In the genomic region with DNA sequence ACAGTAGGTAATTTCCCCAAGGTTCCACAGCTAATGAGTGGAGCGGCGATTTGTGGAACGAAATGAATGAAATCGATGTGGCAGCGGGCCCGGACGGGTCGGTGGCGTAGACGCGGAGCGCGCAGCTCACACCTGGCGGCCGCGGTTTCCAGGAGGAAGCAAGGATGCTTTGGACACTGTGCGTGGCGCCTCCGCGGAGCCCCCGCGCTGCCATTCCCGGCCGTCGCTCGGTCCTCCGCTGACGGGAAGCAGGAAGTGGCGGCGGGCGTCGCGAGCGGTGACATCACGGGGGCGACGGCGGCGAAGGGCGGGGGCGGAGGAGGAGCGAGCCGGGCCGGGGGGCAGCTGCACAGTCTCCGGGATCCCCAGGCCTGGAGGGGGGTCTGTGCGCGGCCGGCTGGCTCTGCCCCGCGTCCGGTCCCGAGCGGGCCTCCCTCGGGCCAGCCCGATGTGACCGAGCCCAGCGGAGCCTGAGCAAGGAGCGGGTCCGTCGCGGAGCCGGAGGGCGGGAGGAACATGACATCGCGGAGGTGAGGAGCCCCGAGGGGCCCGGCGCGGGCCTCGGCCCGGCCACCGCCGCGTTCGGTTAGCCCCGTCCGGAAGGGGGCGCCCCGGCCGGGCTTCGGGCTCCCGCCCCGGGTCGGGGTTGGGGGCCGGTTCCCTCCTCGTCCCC, we compare ENCODE assay signal across 8 cellular contexts. TPM values are rescaled to one million over a fixed set of nuclear protein-coding genes. Genes with fewer than 3 reads are reported as not detected.
A peak's percentile ranks its signal among the peaks of the same experiment; 100 is the strongest.
DNase-seq lines count a peak whose midpoint lies in the region; ATAC-seq lines count a peak whose summit lies in the region.

Gene PTPN11 (plus strand): TSS at position 352 of the 673 bp plus-strand sequence. CDS start 165 bp downstream, at position 517.

- peak within 1 kb of the TSS; percentile 94 for H2AFZ ChIP-seq in mesenchymal stem cell (ENCODE audit: low read depth, low read length)

- peak; percentile 83 to 87 for ATAC-seq in CD4-positive, CD25-positive, alpha-beta regulatory T cell (ENCODE audit: low read depth in 2 of 2)
- ATAC-seq in GM19351 (IDR thresholded peaks at IDR 0.05; ENCODE audit: unreplicated experiment) (peak; percentile 67), HG03469 (IDR thresholded peaks at IDR 0.05; ENCODE audit: unreplicated experiment) (peak; percentile 51)
- ATAC-seq in effector memory CD8-positive, alpha-beta T cell (replicated peaks): peak; percentile 86

- peak within 1 kb of the TSS in 1 of 2 experiments; percentile 63 for H2BK12ac ChIP-seq in mesenchymal stem cell (ENCODE audit: low read length in 2 of 2)

- H3K27ac Mint-ChIP-seq in CD4-positive, CD25-positive, alpha-beta regulatory T cell: peak within 1 kb of the TSS; percentile 81 to 98 (median 97)
- H3K27ac Mint-ChIP-seq in effector memory CD8-positive, alpha-beta T cell: peak within 1 kb of the TSS; percentile 98 to 100

- peak within 1 kb of the TSS; percentile 91 to 100 (median 98) for H3K4me3 Mint-ChIP-seq in CD4-positive, CD25-positive, alpha-beta regulatory T cell
- peak within 1 kb of the TSS; percentile 96 to 100 for H3K4me3 Mint-ChIP-seq in effector memory CD8-positive, alpha-beta T cell

- H3K9ac ChIP-seq in mesenchymal stem cell (ENCODE audit: low read length): peak within 1 kb of the TSS; percentile 95

- H3K9me3 Mint-ChIP-seq in CD4-positive, CD25-positive, alpha-beta regulatory T cell: no peaks in the 10 kb centered on the region
- no peaks in the 10 kb centered on the region for H3K9me3 Mint-ChIP-seq in effector memory CD8-positive, alpha-beta T cell

- peak within 1 kb of the TSS; percentile 96 for H3K4me2 ChIP-seq in mesenchymal stem cell (ENCODE audit: low read length, poor library complexity, severe bottlenecking)

- no peaks in the 10 kb centered on the region for H3K9me3 ChIP-seq in CD4-positive, CD25-positive, alpha-beta regulatory T cell (ENCODE audit: control insufficient read depth in 2 of 2, low read length in 2 of 2)
- no peaks in the 10 kb centered on the region for H3K9me3 ChIP-seq in mesenchymal stem cell (ENCODE audit: control insufficient read depth, low read length)

- peak within 1 kb of the TSS; percentile 99 for H3K18ac ChIP-seq in mesenchymal stem cell (ENCODE audit: low read depth in 1 of 2, low read length in 2 of 2)

- peak within 1 kb of the TSS; percentile 17 to 99 for H3K4ac ChIP-seq in mesenchymal stem cell (ENCODE audit: low read depth in 1 of 2, low read length in 2 of 2)

- H3K27me3 Mint-ChIP-seq in CD4-positive, CD25-positive, alpha-beta regulatory T cell: no peaks in the 10 kb centered on the region
- H3K27me3 Mint-ChIP-seq in effector memory CD8-positive, alpha-beta T cell: no peaks in the 10 kb centered on the region

- peak within 1 kb of the TSS; percentile 99 for H2BK5ac ChIP-seq in mesenchymal stem cell (ENCODE audit: low read depth, low read length, poor library complexity, severe bottlenecking)

- CTCF ChIA-PET in activated CD8-positive, alpha-beta memory T cell treated with anti-CD3 and anti-CD28 coated beads for 36 hours (lab: Charles Lee): no interaction called here

- H3K27ac ChIP-seq in CD4-positive, CD25-positive, alpha-beta regulatory T cell (ENCODE audit: insufficient read depth, low read length, poor library complexity, severe bottlenecking): peak within 1 kb of the TSS; percentile 94
- peak within 1 kb of the TSS; percentile 91 for H3K27ac ChIP-seq in mesenchymal stem cell (ENCODE audit: low read length, poor library complexity, severe bottlenecking)

- H3K23ac ChIP-seq in mesenchymal stem cell (ENCODE audit: low read length in 2 of 2): peak within 1 kb of the TSS in 1 of 2 experiments; percentile 99

- H4K91ac ChIP-seq in mesenchymal stem cell (ENCODE audit: low read length): peak within 1 kb of the TSS; percentile 93

- peak within 1 kb of the TSS; percentile 97 for H2BK15ac ChIP-seq in mesenchymal stem cell (ENCODE audit: low read depth, poor library complexity, severe bottlenecking)

- no peaks in the 10 kb centered on the region for H3K27me3 ChIP-seq in CD4-positive, CD25-positive, alpha-beta regulatory T cell (ENCODE audit: control insufficient read depth, insufficient read depth, low read length)
- no peaks in the 10 kb centered on the region for H3K27me3 ChIP-seq in mesenchymal stem cell (ENCODE audit: control insufficient read depth in 1 of 2, insufficient read depth in 1 of 2, low read length in 2 of 2)

- H3K36me3 ChIP-seq in CD4-positive, CD25-positive, alpha-beta regulatory T cell (ENCODE audit: control insufficient read depth, insufficient read depth, low read length): no peaks in the 10 kb centered on the region
- no peaks in the 10 kb centered on the region for H3K36me3 ChIP-seq in mesenchymal stem cell (ENCODE audit: control insufficient read depth in 1 of 2, insufficient read depth in 2 of 2, low read depth in 1 of 2, low read length in 2 of 2)

- peak within 1 kb of the TSS; percentile 99 for H4K8ac ChIP-seq in mesenchymal stem cell (ENCODE audit: low read length)

- peaks cover 17 to 46% (median 38%) of the 10 kb centered on the region in 4 donors for H3K4me1 Mint-ChIP-seq in CD4-positive, CD25-positive, alpha-beta regulatory T cell
- H3K4me1 Mint-ChIP-seq in effector memory CD8-positive, alpha-beta T cell (ENCODE audit: low read depth in 2 of 2): peaks cover 27 to 42% of the 10 kb centered on the region in 2 donors

- H3K36me3 Mint-ChIP-seq in CD4-positive, CD25-positive, alpha-beta regulatory T cell: no peaks in the 10 kb centered on the region
- H3K36me3 Mint-ChIP-seq in effector memory CD8-positive, alpha-beta T cell (ENCODE audit: insufficient read depth): peaks cover 16% of the 10 kb centered on the region

- WGBS in mesenchymal stem cell: under 1% methylated on average over 66 of the region's 86 CpGs

- H3K4me3 ChIP-seq in CD4-positive, CD25-positive, alpha-beta regulatory T cell (ENCODE audit: low read depth, low read length): peak within 1 kb of the TSS; percentile 92
- H3K4me3 ChIP-seq in mesenchymal stem cell (ENCODE audit: insufficient read depth in 1 of 2, low read depth in 1 of 2, low read length in 2 of 2): peak within 1 kb of the TSS; percentile 98 to 99

- H3K14ac ChIP-seq in mesenchymal stem cell (ENCODE audit: low read length in 2 of 2): peak within 1 kb of the TSS in 1 of 2 experiments; percentile 98

- peaks cover 36% of the 10 kb centered on the region for H3K4me1 ChIP-seq in CD4-positive, CD25-positive, alpha-beta regulatory T cell (ENCODE audit: control insufficient read depth, insufficient read depth, low read length, poor library complexity, severe bottlenecking)
- H3K4me1 ChIP-seq in mesenchymal stem cell (ENCODE audit: control insufficient read depth, insufficient read depth, low read depth, low read length): peaks cover 11% of the 10 kb centered on the region

- peak within 1 kb of the TSS; percentile 85 for H2BK120ac ChIP-seq in mesenchymal stem cell (ENCODE audit: low read depth, low read length)

- POLR2A ChIA-PET in activated CD8-positive, alpha-beta memory T cell treated with anti-CD3 and anti-CD28 coated beads for 36 hours (lab: Charles Lee): no interaction called here

- DNase-seq in CD4-positive, CD25-positive, alpha-beta regulatory T cell: peak; percentile 86 to 92 (median 90)
- DNase-seq in NOMO-1 (lab: John Stamatoyannopoulos, UW; ENCODE audit: unreplicated experiment in 2 of 2) (peak; percentile 69 to 75), mesenchymal stem cell (peak; percentile 88)
- DNase-seq in effector memory CD8-positive, alpha-beta T cell: peak; percentile 88 to 95 (median 91)
- peak; percentile 89 for DNase-seq in stimulated activated CD8-positive, alpha-beta memory T cell treated with anti-CD3 and anti-CD28 coated beads, Interleukin-12 subunit alpha, Interleukin-12 subunit beta, amount 100 ng/mL, for 4 hours (ENCODE audit: low read depth)

- H2AK5ac ChIP-seq in mesenchymal stem cell (ENCODE audit: low read length, severe bottlenecking): no peak within 1 kb of the TSS

- H3K79me1 ChIP-seq in mesenchymal stem cell (replicated peaks; ENCODE audit: low read length, poor library complexity, severe bottlenecking): peaks cover 10% of the 10 kb centered on the region

RNA-seq across cellular contexts. Expression of gene PTPN11, which starts in this region (rescaled TPM):
- 51.9 TPM for total RNA-seq in CD4-positive, CD25-positive, alpha-beta regulatory T cell
- 10 to 100 TPM; 57.0 to 66.9 (median 62.2) TPM for polyA plus RNA-seq in CD4-positive, CD25-positive, alpha-beta regulatory T cell
- 100 to 1,000 TPM; 183 to 191 TPM for total RNA-seq in activated CD8-positive, alpha-beta memory T cell treated with anti-CD3 and anti-CD28 coated beads for 36 hours
- polyA plus RNA-seq in mesenchymal stem cell (2013, experiment 1 of 2): 80.9 TPM
- polyA plus RNA-seq in mesenchymal stem cell (2013, experiment 2 of 2): 80.2 TPM

Comparison
In these comparisons a context has a peak if more than half of its experiments do, and no peak if none do; other contexts are left out.
1. Peak in every context shown above with its lines: DNase-seq, ATAC-seq, H3K4me3 ChIP-seq and H3K27ac ChIP-seq.